ENCODE assay signal across 24 cellular contexts in genomic region chr1:238364214-238364892, GRCh38.
"Had no signal": no experiment of that assay in that cellular context is flagged by ENCODE, and none has a peak within 500 bp of the region (broad histone marks: within the 10 kb centered on the region; RNA-seq: fewer than 3 reads in every experiment).

No MANE protein-coding gene starts in this region.

- ATAC-seq: left ventricle myocardium superior; lower lobe of right lung; natural killer cell; sciatic nerve; stimulated activated effector memory CD8-positive, alpha-beta T cell treated with anti-CD3 and anti-CD28 coated beads, Interleukin-12 subunit alpha, Interleukin-12 subunit beta, amount 100 ng/mL, for 72 hours; upper lobe of right lung had no signal

- H3K9ac ChIP-seq: neural progenitor cell had no signal

- H2AFZ ChIP-seq: neural progenitor cell had no signal

- H3K27me3 ChIP-seq: neural progenitor cell, neutrophil, right atrium auricular region, spleen, suprapubic skin, tibial artery, upper lobe of right lung had no signal

- FAIRE-seq: kidney had no signal

- H3K27ac ChIP-seq: lower lobe of right lung, neural progenitor cell, neutrophil, right atrium auricular region, skin epidermis, spleen, suprapubic skin, thoracic aorta, tibial artery, upper lobe of right lung had no signal

- H3K4me3 ChIP-seq: lower lobe of right lung, neural progenitor cell, right atrium auricular region, skin epidermis, spleen, suprapubic skin, thoracic aorta, tibial artery, upper lobe of right lung had no signal

- DNase-seq: hippocampal formation; kidney; left ventricle myocardium superior; lower lobe of right lung; mammary epithelial cell; mesenchymal stem cell; naive B cell; natural killer cell; nephron progenitor cell; occipital lobe; spleen; stimulated activated CD4-positive, alpha-beta T cell treated with anti-CD3 and anti-CD28 coated beads, Interleukin-4, amount 100 ng/mL, for 24 hours; stimulated activated naive CD4-positive, alpha-beta T cell; tibial artery; trophoblast cell; upper lobe of right lung had no signal

- H3K4me1 ChIP-seq: lower lobe of right lung, neural progenitor cell, right atrium auricular region, spleen, suprapubic skin, tibial artery, upper lobe of right lung had no signal

- H3K36me3 ChIP-seq: lower lobe of right lung, neural progenitor cell, neutrophil, right atrium auricular region, spleen, suprapubic skin, thoracic aorta, tibial artery, upper lobe of right lung had no signal

- H3K4me2 ChIP-seq: neural progenitor cell had no signal

- H3K9me3 ChIP-seq: lower lobe of right lung, neutrophil, suprapubic skin, thoracic aorta, tibial artery, upper lobe of right lung had no signal
